ENCODE assay signal across 8 cellular contexts in genomic region chr4:40255722-40256281, GRCh38. TPM values are rescaled to one million over a fixed set of nuclear protein-coding genes. Genes with fewer than 3 reads are reported as not detected.
DNase-seq lines count a peak whose midpoint lies in the region; ATAC-seq lines count a peak whose summit lies in the region.

No MANE protein-coding gene starts in this region.

- peak; percentile 43 for DNase-seq in NCI-H69 (lab: John Stamatoyannopoulos, UW)
- DNase-seq in dermis microvascular lymphatic vessel endothelial cell (ENCODE audit: low read depth in 2 of 2), result peak; percentile 81 to 95
- DNase-seq in renal cortical epithelial cell (ENCODE audit: low read depth), result peak; percentile 99
- no peak for DNase-seq in NCI-H1436 (lab: John Stamatoyannopoulos, UW)
- DNase-seq in NOMO-1 treated with DMSO at 0.1 percent for 48 hours (lab: John Stamatoyannopoulos, UW; ENCODE audit: unreplicated experiment), result no peak

- peak; percentile 45 for ATAC-seq in GM18858 (IDR thresholded peaks at IDR 0.05; ENCODE audit: unreplicated experiment)
- no peak for ATAC-seq in HG03039 (IDR thresholded peaks at IDR 0.05; ENCODE audit: unreplicated experiment)
- no peak for ATAC-seq in GM19035 (IDR thresholded peaks at IDR 0.05; ENCODE audit: unreplicated experiment)

RNA-seq across cellular contexts. Expression of gene RHOH, which starts 59.0 kb away (rescaled TPM):
- total RNA-seq in dermis microvascular lymphatic vessel endothelial cell, result under 0.01 TPM in 1 of 2 replicates, not detected in the other
- total RNA-seq in renal cortical epithelial cell, result not detected in 2 replicates

Comparison
In these comparisons a context has a peak if more than half of its experiments do, and no peak if none do; other contexts are left out.
1. DNase-seq: peak in NCI-H69 (single experiment), dermis microvascular lymphatic vessel endothelial cell (2 of 2) and renal cortical epithelial cell (single experiment); none in NCI-H1436 (single experiment) and NOMO-1 treated with DMSO at 0.1 percent for 48 hours (single experiment).